15 cellular contexts compared by ENCODE assay signal in the genomic region with DNA sequence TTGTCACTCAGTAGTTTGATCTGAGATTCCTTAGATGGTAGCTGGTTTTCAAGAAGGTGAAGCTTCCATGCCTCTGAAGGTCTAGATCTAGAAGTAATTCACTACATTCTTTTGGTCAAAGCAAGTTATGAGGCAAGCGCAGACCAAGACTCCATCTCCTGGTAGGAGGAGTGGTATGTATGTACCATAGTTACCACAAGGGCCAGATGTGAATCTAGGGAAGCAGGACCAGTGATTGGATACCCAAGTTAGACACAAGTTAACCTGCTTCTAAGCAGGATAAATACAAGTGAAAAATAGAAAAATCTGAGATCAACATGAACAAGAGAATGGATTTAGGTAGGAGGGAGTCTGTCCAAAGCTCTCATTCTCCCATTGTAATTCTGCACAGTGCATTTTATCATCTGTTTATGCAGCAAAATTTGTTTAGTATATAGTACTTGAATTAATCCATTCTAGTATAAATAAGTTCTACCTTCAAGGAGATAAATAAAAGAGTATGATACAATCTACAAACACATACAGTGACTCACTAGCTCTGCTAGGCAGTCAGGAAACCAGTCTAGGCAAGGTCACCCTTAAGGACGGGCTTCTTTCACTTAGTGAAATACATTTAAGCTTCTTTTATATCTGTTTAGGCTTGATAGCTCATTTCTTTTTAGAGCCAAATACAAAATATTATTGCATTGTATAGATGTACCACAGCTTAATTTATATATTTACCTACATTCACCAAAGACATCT. TPM values are rescaled to one million over a fixed set of nuclear protein-coding genes. Genes with fewer than 3 reads are reported as not detected.
DNase-seq lines count a peak whose midpoint lies in the region; ATAC-seq, FAIRE-seq and TF ChIP-seq lines count a peak whose summit lies in the region.
"Had no signal": no experiment of that assay in that cellular context is flagged by ENCODE, and none has a peak within 500 bp of the region (broad histone marks: within the 10 kb centered on the region; RNA-seq: fewer than 3 reads in every experiment).

No MANE protein-coding gene starts in this region.

- H3K9me3 Mint-ChIP-seq in activated CD8-positive, alpha-beta memory T cell treated with anti-CD3 and anti-CD28 coated beads, Interleukin-2, amount 10 ng/mL, durations not matched to agents 7 days and 5 days (ENCODE audit: low read depth) = no peaks in the 10 kb centered on the region
- H3K9me3 Mint-ChIP-seq in activated naive CD8-positive, alpha-beta T cell treated with anti-CD3 and anti-CD28 coated beads, Interleukin-2, amount 10 ng/mL, durations not matched to agents 7 days and 5 days = peaks cover 1% of the 10 kb centered on the region

- no peak for TF ChIP-seq POLR2A in GM12892 (IDR thresholded peaks at IDR 0.05; ENCODE audit: low read depth, low read length)

- peaks cover 4% of the 10 kb centered on the region for H3K36me3 Mint-ChIP-seq in activated CD8-positive, alpha-beta memory T cell treated with anti-CD3 and anti-CD28 coated beads, Interleukin-2, amount 10 ng/mL, durations not matched to agents 7 days and 5 days
- peaks cover 7% of the 10 kb centered on the region for H3K36me3 Mint-ChIP-seq in activated naive CD8-positive, alpha-beta T cell treated with anti-CD3 and anti-CD28 coated beads, Interleukin-2, amount 10 ng/mL, durations not matched to agents 7 days and 5 days

- no peak overlapping the region for H3K4me3 ChIP-seq in foreskin fibroblast (ENCODE audit: low read depth in 1 of 2, low read length in 2 of 2)
- H3K4me3 ChIP-seq: heart left ventricle had no signal

- H3K4me3 Mint-ChIP-seq in activated CD8-positive, alpha-beta memory T cell treated with anti-CD3 and anti-CD28 coated beads, Interleukin-2, amount 10 ng/mL, durations not matched to agents 7 days and 5 days = no peak overlapping the region
- H3K4me3 Mint-ChIP-seq in activated naive CD8-positive, alpha-beta T cell treated with anti-CD3 and anti-CD28 coated beads, Interleukin-2, amount 10 ng/mL, durations not matched to agents 7 days and 5 days = peak overlapping the region; percentile 3
- H3K4me3 Mint-ChIP-seq: endodermal cell had no signal

- peak overlapping the region; percentile 84 for H3K27ac Mint-ChIP-seq in activated CD8-positive, alpha-beta memory T cell treated with anti-CD3 and anti-CD28 coated beads, Interleukin-2, amount 10 ng/mL, durations not matched to agents 7 days and 5 days
- peak overlapping the region; percentile 73 for H3K27ac Mint-ChIP-seq in activated naive CD8-positive, alpha-beta T cell treated with anti-CD3 and anti-CD28 coated beads, Interleukin-2, amount 10 ng/mL, durations not matched to agents 7 days and 5 days
- H3K27ac Mint-ChIP-seq: endodermal cell had no signal

- POLR2A ChIA-PET in activated naive CD8-positive, alpha-beta T cell treated with anti-CD3 and anti-CD28 coated beads, Interleukin-2, amount 10 ng/mL, durations not matched to agents 7 days and 5 days (lab: Charles Lee) = interaction anchor here (0.6 to 7.9 kb wide), 2 partner anchors 15 to 129 kb away, joined by 4 to 134 read pairs; partner anchors contain the start of gene DOCK10

- CTCF ChIA-PET in activated CD8-positive, alpha-beta memory T cell treated with anti-CD3 and anti-CD28 coated beads, Interleukin-2, amount 10 ng/mL, durations not matched to agents 7 days and 5 days (lab: Charles Lee) = interaction anchor here (0.9 to 1.7 kb wide), 4 partner anchors 13 to 128 kb away, joined by 3 to 10 read pairs (median 5); partner anchors contain the start of gene DOCK10

- peaks cover 51% of the 10 kb centered on the region for H3K4me1 Mint-ChIP-seq in activated CD8-positive, alpha-beta memory T cell treated with anti-CD3 and anti-CD28 coated beads, Interleukin-2, amount 10 ng/mL, durations not matched to agents 7 days and 5 days
- H3K4me1 Mint-ChIP-seq in activated naive CD8-positive, alpha-beta T cell treated with anti-CD3 and anti-CD28 coated beads, Interleukin-2, amount 10 ng/mL, durations not matched to agents 7 days and 5 days = peaks cover 44% of the 10 kb centered on the region
- H3K4me1 Mint-ChIP-seq: endodermal cell had no signal

- ATAC-seq in activated CD8-positive, alpha-beta memory T cell treated with anti-CD3 and anti-CD28 coated beads, Interleukin-2, amount 10 ng/mL, durations not matched to agents 7 days and 5 days = peak; percentile 76
- peak; percentile 60 for ATAC-seq in activated naive CD8-positive, alpha-beta T cell treated with anti-CD3 and anti-CD28 coated beads, Interleukin-2, amount 10 ng/mL, durations not matched to agents 7 days and 5 days (ENCODE audit: low read depth)
- ATAC-seq in GM21515 (IDR thresholded peaks at IDR 0.05; ENCODE audit: unreplicated experiment) = no peak
- ATAC-seq: heart left ventricle had no signal

- FAIRE-seq in GM12892 (lab: Jason Lieb, UNC) = peak; percentile 36

- no peaks in the 10 kb centered on the region for H3K27me3 Mint-ChIP-seq in activated CD8-positive, alpha-beta memory T cell treated with anti-CD3 and anti-CD28 coated beads, Interleukin-2, amount 10 ng/mL, durations not matched to agents 7 days and 5 days
- H3K27me3 Mint-ChIP-seq in activated naive CD8-positive, alpha-beta T cell treated with anti-CD3 and anti-CD28 coated beads, Interleukin-2, amount 10 ng/mL, durations not matched to agents 7 days and 5 days = no peaks in the 10 kb centered on the region

- DNase-seq in activated CD8-positive, alpha-beta memory T cell treated with anti-CD3 and anti-CD28 coated beads, Interleukin-2, amount 10 ng/mL, durations not matched to agents 7 days and 5 days = peak; percentile 52
- DNase-seq in activated CD8-positive, alpha-beta memory T cell treated with anti-CD3 and anti-CD28 coated beads, Interleukin-2, amount 50 U/mL, for 4 hours = no peak
- DNase-seq in GM12892 (ENCODE audit: insufficient read length) (no peak), foreskin fibroblast (peak; percentile 43 to 52), globus pallidus (ENCODE audit: low spot score) (no peak), cerebellar cortex (ENCODE audit: low spot score) (no peak)
- DNase-seq in activated naive CD8-positive, alpha-beta T cell treated with anti-CD3 and anti-CD28 coated beads, Interleukin-2, amount 10 ng/mL, durations not matched to agents 7 days and 5 days = no peak
- DNase-seq: endodermal cell; H7; heart left ventricle; Karpas-422; NCI-H1694; stimulated activated CD4-positive, alpha-beta T cell treated with anti-CD3 and anti-CD28 coated beads, Interleukin-12 subunit alpha, Interleukin-12 subunit beta, amount 100 ng/mL, for 4 hours; substantia nigra had no signal

- no peak for TF ChIP-seq CTCF in foreskin fibroblast (IDR thresholded peaks at IDR 0.05; ENCODE audit: low read depth, low read length)

RNA-seq across cellular contexts. Expression of gene DOCK10, which starts 14.2 kb away (rescaled TPM):
- total RNA-seq in activated CD8-positive, alpha-beta memory T cell treated with anti-CD3 and anti-CD28 coated beads, Interleukin-2, amount 10 ng/mL, durations not matched to agents 7 days and 5 days = 100 to 1,000 TPM; 251 to 271 TPM
- 36.6 TPM for polyA plus RNA-seq in GM12892 (2012; ENCODE audit: missing spikeins)
- total RNA-seq in activated naive CD8-positive, alpha-beta T cell treated with anti-CD3 and anti-CD28 coated beads, Interleukin-2, amount 10 ng/mL, durations not matched to agents 7 days and 5 days = 100 to 1,000 TPM; 259 to 273 TPM

Comparison
In these comparisons a context has a peak if more than half of its experiments do, and no peak if none do; other contexts are left out.
1. DNase-seq: peak in activated CD8-positive, alpha-beta memory T cell treated with anti-CD3 and anti-CD28 coated beads, Interleukin-2, amount 10 ng/mL, durations not matched to agents 7 days and 5 days (single experiment) and foreskin fibroblast (2 of 2); none in activated CD8-positive, alpha-beta memory T cell treated with anti-CD3 and anti-CD28 coated beads, Interleukin-2, amount 50 U/mL, for 4 hours (single experiment), GM12892 (single experiment), activated naive CD8-positive, alpha-beta T cell treated with anti-CD3 and anti-CD28 coated beads, Interleukin-2, amount 10 ng/mL, durations not matched to agents 7 days and 5 days (single experiment), globus pallidus (single experiment) and cerebellar cortex (single experiment).